ENCODE assay signal across 18 cellular contexts in the genomic region with DNA sequence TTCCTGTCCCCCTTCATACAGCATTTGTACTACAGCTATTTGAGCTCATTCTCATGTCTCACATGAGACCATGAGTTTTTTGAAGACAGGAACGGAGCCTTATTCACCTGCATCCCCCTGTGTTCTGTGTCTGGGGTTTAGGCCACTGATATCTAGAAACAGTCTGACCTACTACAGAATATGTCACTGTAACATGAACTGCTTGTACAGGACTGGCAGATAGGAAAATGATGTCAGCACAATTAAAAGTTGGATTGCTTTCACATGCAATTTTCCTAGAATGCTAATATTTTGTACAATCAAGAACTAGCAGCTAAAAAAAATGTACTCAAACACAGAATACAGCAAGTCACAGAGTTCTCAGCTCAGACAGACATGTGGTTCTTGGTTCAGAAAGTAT.
DNase-seq lines count a peak whose midpoint lies in the region; ATAC-seq, FAIRE-seq and TF ChIP-seq lines count a peak whose summit lies in the region.
"Had no signal": no experiment of that assay in that cellular context is flagged by ENCODE, and none has a peak within 500 bp of the region (broad histone marks: within the 10 kb centered on the region; RNA-seq: fewer than 3 reads in every experiment).

No MANE protein-coding gene starts in this region.

- intact Hi-C loops in GM12878 (cut with micrococcal nuclease; ENCODE audit: unreplicated experiment) = loop anchor here (1.0 to 10.0 kb wide), 4 partner anchors 34 to 644 kb away; no protein-coding TSS in a partner anchor

- H3K4me3 Mint-ChIP-seq in activated T-cell treated with anti-CD3 and anti-CD28 coated beads, Interleukin-2, amount 50 U/mL, for 24 hours = no peak overlapping the region
- H3K4me3 Mint-ChIP-seq in stimulated activated memory B cell treated with anti-CD40 and anti-IgM and Interleukin-4, amounts not matched to agents 10 μg/mL and 1 μg/mL and 100 μg/mL, for 72 hours = no peak overlapping the region
- H3K4me3 Mint-ChIP-seq: activated naive CD8-positive, alpha-beta T cell; H9; WTC11 had no signal

- H3K4me1 ChIP-seq in GM12878 (ENCODE audit: control insufficient read depth, insufficient read depth, low read length) (peaks cover 34% of the 10 kb centered on the region), small intestine (ENCODE audit: control insufficient read depth in 2 of 2, insufficient read depth in 1 of 2, low read depth in 1 of 2, low read length in 1 of 2) (peaks cover 6 to 7% of the 10 kb centered on the region in 2 donors)

- CTCF ChIA-PET in GM12878 (lab: Yijun Ruan, JAX) = interaction anchor here (0.6 to 13.7 kb wide), 19 partner anchors 8 to 369 kb away, joined by 3 to 440 read pairs (median 10); partner anchors contain the start of gene MB21D2

- H3K4me1 Mint-ChIP-seq in activated T-cell treated with anti-CD3 and anti-CD28 coated beads, Interleukin-2, amount 50 U/mL, for 24 hours (ENCODE audit: low read depth) = peaks cover 34% of the 10 kb centered on the region
- H3K4me1 Mint-ChIP-seq in stimulated activated memory B cell treated with anti-CD40 and anti-IgM and Interleukin-4, amounts not matched to agents 10 μg/mL and 1 μg/mL and 100 μg/mL, for 72 hours = peaks cover 31% of the 10 kb centered on the region

- SMC1A ChIA-PET in GM12878 (lab: Charles Lee; ENCODE audit: uncharacterized antibody, unreplicated experiment) = interaction anchor here (0.5 to 17.1 kb wide), 23 partner anchors 8 to 1201 kb away, joined by 3 to 472 read pairs (median 14); partner anchors contain the start of gene MB21D2

- POLR2A ChIA-PET in GM12878 (lab: Charles Lee) = interaction anchor here (0.7 to 6.0 kb wide), 8 partner anchors 22 to 221 kb away, joined by 3 to 58 read pairs (median 6); partner anchors contain the start of gene MB21D2

- H2AFZ ChIP-seq in GM12878 (ENCODE audit: control insufficient read depth, low read depth, low read length) = no peak overlapping the region

- no peaks in the 10 kb centered on the region for H3K36me3 Mint-ChIP-seq in activated T-cell treated with anti-CD3 and anti-CD28 coated beads, Interleukin-2, amount 50 U/mL, for 24 hours (ENCODE audit: low read depth)
- H3K36me3 Mint-ChIP-seq in stimulated activated memory B cell treated with anti-CD40 and anti-IgM and Interleukin-4, amounts not matched to agents 10 μg/mL and 1 μg/mL and 100 μg/mL, for 72 hours = no peaks in the 10 kb centered on the region
- H3K36me3 Mint-ChIP-seq: activated naive CD8-positive, alpha-beta T cell; WTC11 had no signal

- no peak for TF ChIP-seq CTCF in GM12878 (IDR thresholded peaks at IDR 0.05 in 2 of 3, conservative IDR thresholded peaks at IDR 0.05 in 1 of 3; ENCODE audit: control insufficient read depth in 2 of 3, extremely low read depth in 1 of 3, insufficient read depth in 1 of 3, low read depth in 3 of 3, low read length in 3 of 3)

- H4K20me1 ChIP-seq in GM12878 (ENCODE audit: control insufficient read depth, insufficient read depth) = no peaks in the 10 kb centered on the region

- H3K4me3 ChIP-seq in GM12878 (no peak overlapping the region), small intestine (ENCODE audit: low read depth in 1 of 2, low read length in 2 of 2) (no peak overlapping the region)
- H3K4me3 ChIP-seq: Peyer's patch had no signal

- H3K36me3 ChIP-seq in GM12878 (ENCODE audit: control insufficient read depth in 2 of 2, insufficient read depth in 2 of 2, low read length in 1 of 2) (no peaks in the 10 kb centered on the region; a peak in 2 of 4 replicates), small intestine (ENCODE audit: control insufficient read depth in 2 of 2, insufficient read depth in 2 of 2, low read length in 2 of 2) (no peaks in the 10 kb centered on the region)
- H3K36me3 ChIP-seq: Peyer's patch had no signal

- peak overlapping the region; percentile 42 for H3K27ac Mint-ChIP-seq in activated T-cell treated with anti-CD3 and anti-CD28 coated beads, Interleukin-2, amount 50 U/mL, for 24 hours
- H3K27ac Mint-ChIP-seq in stimulated activated memory B cell treated with anti-CD40 and anti-IgM and Interleukin-4, amounts not matched to agents 10 μg/mL and 1 μg/mL and 100 μg/mL, for 72 hours = peak overlapping the region; percentile 52
- H3K27ac Mint-ChIP-seq: activated naive CD8-positive, alpha-beta T cell had no signal

- no peak for DNase-seq in activated T-cell treated with anti-CD3 and anti-CD28 coated beads, Interleukin-2, amount 50 U/mL, for 24 hours
- DNase-seq in activated T-cell treated with anti-CD3 and anti-CD28 coated beads for 4 hours (no peak), GM12878 (ENCODE audit: low read depth, low spot score) (no peak), NCI-H1436 treated with DMSO at 0.1 percent for 48 hours (lab: John Stamatoyannopoulos, UW) (no peak), small intestine (no peak)
- DNase-seq: activated CD8-positive, alpha-beta memory T cell treated with anti-CD3 and anti-CD28 coated beads, Interleukin-2, amount 50 U/mL, for 4 hours; GF-D8; H9; hippocampal formation; midbrain; NCI-H2029; NCI-H774; Peyer's patch had no signal

- peak overlapping the region; percentile 2; the same call in 1 of the 2 replicates for H3K4me2 ChIP-seq in GM12878 (ENCODE audit: control insufficient read depth, insufficient read depth)

- no peaks in the 10 kb centered on the region for H3K9me3 Mint-ChIP-seq in activated T-cell treated with anti-CD3 and anti-CD28 coated beads, Interleukin-2, amount 50 U/mL, for 24 hours
- no peaks in the 10 kb centered on the region for H3K9me3 Mint-ChIP-seq in stimulated activated memory B cell treated with anti-CD40 and anti-IgM and Interleukin-4, amounts not matched to agents 10 μg/mL and 1 μg/mL and 100 μg/mL, for 72 hours
- H3K9me3 Mint-ChIP-seq: H9, WTC11 had no signal

- no peak for TF ChIP-seq RAD21 in GM12878 (IDR thresholded peaks at IDR 0.05; ENCODE audit: insufficient read depth, low read depth, low read length)

- RAD21 ChIA-PET in GM12878 (lab: Charles Lee; ENCODE audit: unreplicated experiment) = interaction anchor here (0.5 to 14.6 kb wide), 15 partner anchors 9 to 258 kb away, joined by 3 to 425 read pairs (median 10); partner anchors contain the start of gene MB21D2

- H3K27ac ChIP-seq in GM12878 (ENCODE audit: control insufficient read depth, insufficient read depth) (peak overlapping the region; percentile 68), small intestine (ENCODE audit: low read depth in 1 of 2, low read length in 1 of 2) (no peak overlapping the region)
- H3K27ac ChIP-seq: Peyer's patch had no signal

- 0 out of 4 replicates have a peak, but pooled peaks of 1 of the 2 experiments have one; percentile 11 for TF ChIP-seq EP300 in GM12878 (IDR thresholded peaks at IDR 0.05; ENCODE audit: borderline replicate concordance in 1 of 2, control insufficient read depth in 1 of 2, low read depth in 2 of 2, low read length in 2 of 2)

- TF ChIP-seq POLR2A in GM12878 (IDR thresholded peaks at IDR 0.05; ENCODE audit: low read depth, low read length) = no peak

- peaks cover 9% of the 10 kb centered on the region for H3K79me2 ChIP-seq in GM12878 (ENCODE audit: control insufficient read depth, insufficient read depth, low read length)

- in situ Hi-C loops in GM12878 (cut with MboI) = loop anchor here (5.0 kb wide), 2 partner anchors 94 to 224 kb away; no protein-coding TSS in a partner anchor

- H3K27me3 Mint-ChIP-seq in activated T-cell treated with anti-CD3 and anti-CD28 coated beads, Interleukin-2, amount 50 U/mL, for 24 hours = peaks cover 2% of the 10 kb centered on the region
- no peaks in the 10 kb centered on the region for H3K27me3 Mint-ChIP-seq in stimulated activated memory B cell treated with anti-CD40 and anti-IgM and Interleukin-4, amounts not matched to agents 10 μg/mL and 1 μg/mL and 100 μg/mL, for 72 hours
- H3K27me3 Mint-ChIP-seq: activated naive CD8-positive, alpha-beta T cell had no signal

- peak; percentile 29 for ATAC-seq in HG03442 (IDR thresholded peaks at IDR 0.05; ENCODE audit: unreplicated experiment)
- ATAC-seq in GM12878 = peak; percentile 42
- ATAC-seq in stimulated activated memory B cell treated with anti-CD40 and anti-IgM and Interleukin-4, amounts not matched to agents 10 μg/mL and 1 μg/mL and 100 μg/mL, for 72 hours = no peak
- ATAC-seq in HG02571 (IDR thresholded peaks at IDR 0.05; ENCODE audit: unreplicated experiment) = no peak

- FAIRE-seq in GM12878 (lab: Jason Lieb, UNC) (no peak), small intestine (lab: Jason Lieb, UNC) (no peak)

- no peak overlapping the region for H3K9ac ChIP-seq in GM12878 (ENCODE audit: control insufficient read depth, insufficient read depth, low read length)

- no peaks in the 10 kb centered on the region for H3K9me3 ChIP-seq in GM12878 (replicated peaks; ENCODE audit: control insufficient read depth, insufficient read depth, low read length)
- no peaks in the 10 kb centered on the region for H3K9me3 ChIP-seq in small intestine (ENCODE audit: control insufficient read depth, low read depth)
- H3K9me3 ChIP-seq: Peyer's patch had no signal

- 9% methylated on average over 1 of the region's 1 CpG for whole genome bisulfite sequencing in GM12878 (ENCODE audit: insufficient coverage, insufficient replicate concordance, low lambda C conversion rate, missing lambda C conversion rate)
- 82 to 90% (median 84%) methylated on average over 1 of the region's 1 CpG for WGBS in small intestine, 3 donors

- no TSS peak for BruUV-seq in GM12878 (replicated peaks; lab: Mats Ljungman, UMichigan)

- H3K27me3 ChIP-seq in GM12878 (replicated peaks in 1 of 2; ENCODE audit: control insufficient read depth in 2 of 2, insufficient read depth in 2 of 2, low read length in 1 of 2) (no peaks in the 10 kb centered on the region), small intestine (ENCODE audit: control insufficient read depth in 2 of 2, insufficient read depth in 2 of 2, low read length in 2 of 2) (no peaks in the 10 kb centered on the region)
- H3K27me3 ChIP-seq: Peyer's patch had no signal

TF ChIP-seq in GM12878, 131 proteins besides CTCF, POLR2A, EP300 and RAD21 (continues in another document):
- TF ChIP-seq SMC3 (IDR thresholded peaks at IDR 0.05; ENCODE audit: borderline replicate concordance, low read length) (no peak), ASH2L (IDR thresholded peaks at IDR 0.05; ENCODE audit: borderline replicate concordance, low read depth) (no peak), POLR2AphosphoS5 (IDR thresholded peaks at IDR 0.05; ENCODE audit: low read length) (no peak), PBX3 (IDR thresholded peaks at IDR 0.05; ENCODE audit: insufficient replicate concordance, low read depth, low read length) (no peak), CHD1 (IDR thresholded peaks at IDR 0.05; ENCODE audit: low read depth, low read length) (no peak), TCF3 (IDR thresholded peaks at IDR 0.05; ENCODE audit: borderline replicate concordance, insufficient read depth, low read depth, low read length) (no peak)

Comparison
In these comparisons a context has a peak if more than half of its experiments do, and no peak if none do; other contexts are left out.
1. ATAC-seq: peak in HG03442 (single experiment) and GM12878 (single experiment); none in stimulated activated memory B cell treated with anti-CD40 and anti-IgM and Interleukin-4, amounts not matched to agents 10 μg/mL and 1 μg/mL and 100 μg/mL, for 72 hours (single experiment) and HG02571 (single experiment).